In the genomic region with DNA sequence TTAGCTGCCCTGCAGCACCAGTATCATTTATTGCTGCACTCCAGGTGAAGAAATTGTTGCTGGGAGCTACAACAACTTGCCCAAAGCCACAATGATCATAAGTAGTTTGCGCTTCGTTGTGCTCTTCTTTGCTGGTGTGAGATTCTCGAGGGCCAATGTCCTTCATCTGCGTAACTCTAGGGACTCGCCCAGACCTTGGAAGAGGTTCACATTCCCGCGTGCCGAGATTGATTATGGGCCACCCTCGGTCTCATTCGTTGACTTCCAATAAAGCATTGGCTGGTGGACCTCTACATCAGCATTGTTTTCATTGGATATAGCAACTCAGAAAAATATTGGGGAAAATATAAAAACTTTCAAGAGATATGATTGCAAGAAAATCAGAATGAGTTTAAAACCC, we compare ENCODE assay signal across 8 cellular contexts. TPM values are rescaled to one million over a fixed set of nuclear protein-coding genes. Genes with fewer than 3 reads are reported as not detected.
DNase-seq lines count a peak whose midpoint lies in the region; ATAC-seq, FAIRE-seq and TF ChIP-seq lines count a peak whose summit lies in the region.

No MANE protein-coding gene starts in this region.

- peak overlapping the region; percentile 93 for H3K4me3 Mint-ChIP-seq in Caco-2 (ENCODE audit: unreplicated experiment)

- H3K27me3 ChIP-seq in Caco-2 (replicated peaks; ENCODE audit: control insufficient read depth, insufficient read depth, low read length) (no peaks in the 10 kb centered on the region), pancreas (no peaks in the 10 kb centered on the region)

- peaks cover 37% of the 10 kb centered on the region for H3K36me3 Mint-ChIP-seq in Caco-2 (ENCODE audit: insufficient read depth, unreplicated experiment)

- H3K27ac Mint-ChIP-seq in Caco-2 (ENCODE audit: unreplicated experiment): peak overlapping the region; percentile 80

- BruUV-seq in Caco-2 (replicated peaks; lab: Mats Ljungman, UMichigan): TSS peak; percentile 87

- H3K9me3 Mint-ChIP-seq in Caco-2 (ENCODE audit: unreplicated experiment): no peaks in the 10 kb centered on the region

- ATAC-seq in pancreas: no peak

- H3K27ac ChIP-seq in pancreas: peak overlapping the region in 2 of 4 donors; percentile 75 to 87

- no peaks in the 10 kb centered on the region for H3K27me3 Mint-ChIP-seq in Caco-2 (ENCODE audit: insufficient read depth, unreplicated experiment)

- 41 to 43% methylated on average over 10 of the region's 10 CpGs for WGBS in pancreas, 2 donors

- FAIRE-seq in pancreas (lab: Jason Lieb, UNC): no peak

- H3K4me3 ChIP-seq in Caco-2 (ENCODE audit: low read depth, low read length) (peak overlapping the region; percentile 95), fibroblast of mammary gland (ENCODE audit: control insufficient read depth, low read depth, low read length) (peak overlapping the region; percentile 76), pancreas (peak overlapping the region in 3 of 4 donors; percentile 56 to 69 (median 64))

- peaks cover 38% of the 10 kb centered on the region for H3K4me1 Mint-ChIP-seq in Caco-2 (ENCODE audit: low read depth, unreplicated experiment)

- in situ Hi-C loops in SK-MEL-5 (cut with HindIII; ENCODE audit: low pct_unique_long_range_greater_than_20kb, low sequenced_read_pairs): no loop called here

- H3K4me1 ChIP-seq in Caco-2 (peaks cover 12% of the 10 kb centered on the region), pancreas (peaks cover 8 to 11% (median 11%) of the 10 kb centered on the region in 3 donors)

- DNase-seq in Caco-2: no peak
- peak; percentile 9 for DNase-seq in SK-MEL-5 (ENCODE audit: low read depth, low spot score)
- no peak for DNase-seq in fibroblast of mammary gland (ENCODE audit: low read depth)
- DNase-seq in pancreas: no peak
- no peak for DNase-seq in 8988T
- no peak for DNase-seq in activated CD8-positive, alpha-beta memory T cell treated with anti-CD3 and anti-CD28 coated beads, Interleukin-2, amount 50 U/mL, for 4 hours
- DNase-seq in SIG-M5 (lab: John Stamatoyannopoulos, UW): no peak
- DNase-seq in NCI-H2029 (lab: John Stamatoyannopoulos, UW): no peak

- POLR2A ChIA-PET in Caco-2 (lab: Charles Lee): interaction anchor here (1.0 kb wide), 1 partner anchor 12 kb away, joined by 4 read pairs; no protein-coding TSS in a partner anchor

- TF ChIP-seq CTCF in Caco-2 (IDR thresholded peaks at IDR 0.05; ENCODE audit: insufficient read depth in 1 of 2, low read depth in 1 of 2, low read length in 1 of 2, severe bottlenecking in 1 of 2, unreplicated experiment in 1 of 2) (no peak), fibroblast of mammary gland (conservative IDR thresholded peaks at IDR 0.05; ENCODE audit: control insufficient read depth, insufficient read depth, low read depth, low read length) (no peak), pancreas (IDR thresholded peaks at IDR 0.05) (no peak)

- intact Hi-C loops in Caco-2 (cut with micrococcal nuclease; ENCODE audit: unreplicated experiment): no loop called here
- intact Hi-C loops in pancreas (cut with DNase I): loop anchor here in 1 of 3 donors (5.0 kb wide), 1 partner anchor 141 kb away; no protein-coding TSS in a partner anchor

- H3K36me3 ChIP-seq in Caco-2 (ENCODE audit: control insufficient read depth, insufficient read depth, low read length) (no peaks in the 10 kb centered on the region), pancreas (no peaks in the 10 kb centered on the region)

- CTCF ChIA-PET in Caco-2 (lab: Charles Lee): interaction anchor here (0.8 to 1.4 kb wide), 4 partner anchors 141 to 190 kb away, joined by 3 to 5 read pairs (median 3); no protein-coding TSS in a partner anchor

- no peaks in the 10 kb centered on the region for H3K9me3 ChIP-seq in Caco-2
- H3K9me3 ChIP-seq in pancreas: no peaks in the 10 kb centered on the region

RNA-seq across cellular contexts. Expression of gene PHLDB2, which starts 0.4 kb away (rescaled TPM):
- 59.9 and 60.5 TPM in 2 replicates for total RNA-seq in Caco-2 (2022)
- 36.2 and 36.9 TPM in 2 replicates for total RNA-seq in SK-MEL-5 (2014; rRNA removed; shearing (Covaris generic))
- 16.7 and 19.6 TPM in 2 replicates for polyA plus RNA-seq in SK-MEL-5 (2015; cell fraction: cytosol; rRNA removed)
- polyA plus RNA-seq in SK-MEL-5 (2015; cell fraction: nucleus; rRNA removed): 22.1 and 35.6 TPM in 2 replicates
- 10 to 100 TPM; 10.8 to 36.7 (median 15.1) TPM for total RNA-seq in pancreas
- 10 to 100 TPM; 13.5 to 22.6 TPM for polyA plus RNA-seq in pancreas
